Comparison of ENCODE assay signal across 10 cellular contexts in genomic region chr5:88888799-88889164, GRCh38. TPM values are rescaled to one million over a fixed set of nuclear protein-coding genes. Genes with fewer than 3 reads are reported as not detected.
DNase-seq lines count a peak whose midpoint lies in the region; ATAC-seq and TF ChIP-seq lines count a peak whose summit lies in the region.
"Had no signal": no experiment of that assay in that cellular context is flagged by ENCODE, and none has a peak within 500 bp of the region (broad histone marks: within the 10 kb centered on the region; RNA-seq: fewer than 3 reads in every experiment).

No MANE protein-coding gene starts in this region.

- no peak for ATAC-seq in activated T-cell treated with anti-CD3 and anti-CD28 coated beads, Interleukin-2, amount 50 U/mL, for 4 hours
- ATAC-seq in lower lobe of right lung (no peak), HG02763 (IDR thresholded peaks at IDR 0.05; ENCODE audit: unreplicated experiment) (no peak)

- H3K27ac ChIP-seq in adrenal gland (peak overlapping the region in 4 of 5 donors; percentile 61 to 91 (median 84)), lower lobe of right lung (peak overlapping the region; percentile 81), tibial nerve (peak overlapping the region; percentile 77 to 85 (median 82))
- H3K27ac ChIP-seq: SJSA1 had no signal

- no peaks in the 10 kb centered on the region for H3K9me3 Mint-ChIP-seq in activated T-cell treated with anti-CD3 and anti-CD28 coated beads, Interleukin-2, amount 50 U/mL, for 4 hours

- no peaks in the 10 kb centered on the region for H3K36me3 Mint-ChIP-seq in activated T-cell treated with anti-CD3 and anti-CD28 coated beads, Interleukin-2, amount 50 U/mL, for 4 hours (ENCODE audit: insufficient read depth)

- 13 to 20% (median 18%) methylated on average over 7 of the region's 7 CpGs for WGBS in adrenal gland, 4 donors
- WGBS in tibial nerve, 2 donors, result 52 to 56% methylated on average over 7 of the region's 7 CpGs

- H3K36me3 ChIP-seq in adrenal gland (replicated peaks in 1 of 2), result no peaks in the 10 kb centered on the region
- no peaks in the 10 kb centered on the region for H3K36me3 ChIP-seq in lower lobe of right lung
- no peaks in the 10 kb centered on the region for H3K36me3 ChIP-seq in tibial nerve
- H3K36me3 ChIP-seq: SJSA1 had no signal

- TF ChIP-seq EP300 in tibial nerve (IDR thresholded peaks at IDR 0.05), result no peak

- H3K4me1 Mint-ChIP-seq in activated T-cell treated with anti-CD3 and anti-CD28 coated beads, Interleukin-2, amount 50 U/mL, for 4 hours (ENCODE audit: low read depth), result peaks cover 8% of the 10 kb centered on the region

- TF ChIP-seq POLR2A in adrenal gland (IDR thresholded peaks at IDR 0.05) (no peak), tibial nerve (IDR thresholded peaks at IDR 0.05) (no peak)

- H3K27me3 Mint-ChIP-seq in activated T-cell treated with anti-CD3 and anti-CD28 coated beads, Interleukin-2, amount 50 U/mL, for 4 hours (ENCODE audit: low read depth), result peaks cover 56% of the 10 kb centered on the region

- H3K4me3 ChIP-seq in adrenal gland (peak overlapping the region; percentile 19 to 72 (median 68)), lower lobe of right lung (peak overlapping the region; percentile 63), tibial nerve (peak overlapping the region; percentile 40 to 66 (median 50))

- DNase-seq in activated T-cell treated with anti-CD3 and anti-CD28 coated beads, Interleukin-2, amount 50 U/mL, for 4 hours, result no peak
- no peak for DNase-seq in activated T-cell treated with anti-CD3 and anti-CD28 coated beads, Interleukin-2, amount 50 U/mL, for 48 hours
- DNase-seq in adrenal gland (no peak), lower lobe of right lung (no peak), tibial nerve (ENCODE audit: low spot score in 2 of 2) (no peak), D341Med (ENCODE audit: low spot score) (no peak), superior temporal gyrus (ENCODE audit: extremely low spot score) (no peak)
- DNase-seq: cerebellar nuclear complex had no signal

- H3K4me3 Mint-ChIP-seq in activated T-cell treated with anti-CD3 and anti-CD28 coated beads, Interleukin-2, amount 50 U/mL, for 4 hours, result peak overlapping the region; percentile 69

- H3K9me3 ChIP-seq in adrenal gland (replicated peaks in 1 of 3) (no peaks in the 10 kb centered on the region), lower lobe of right lung (no peaks in the 10 kb centered on the region), tibial nerve (no peaks in the 10 kb centered on the region)
- H3K9me3 ChIP-seq: SJSA1 had no signal

- H3K27me3 ChIP-seq in adrenal gland (no peaks in the 10 kb centered on the region), lower lobe of right lung (ENCODE audit: low read depth) (no peaks in the 10 kb centered on the region), tibial nerve (no peaks in the 10 kb centered on the region)
- H3K27me3 ChIP-seq: SJSA1 had no signal

- TF ChIP-seq CTCF in adrenal gland (IDR thresholded peaks at IDR 0.05) (no peak), lower lobe of right lung (IDR thresholded peaks at IDR 0.05) (no peak), tibial nerve (IDR thresholded peaks at IDR 0.05) (no peak)

- H3K4me1 ChIP-seq in adrenal gland (replicated peaks in 1 of 2) (peaks cover 10 to 43% of the 10 kb centered on the region in 2 donors), lower lobe of right lung (peaks cover 29% of the 10 kb centered on the region), tibial nerve (peaks cover 0 to 40% (median 0%) of the 10 kb centered on the region in 4 donors)

- intact Hi-C loops in adrenal gland (cut with DNase I), result loop anchor here (10.0 kb wide), 2 partner anchors 54 to 154 kb away; no protein-coding TSS in a partner anchor
- intact Hi-C loops in lower lobe of right lung (cut with DNase I), result loop anchor here (5.0 kb wide), 1 partner anchor 156 kb away; no protein-coding TSS in a partner anchor

RNA-seq across cellular contexts. Expression of gene MEF2C, which starts 5.8 kb away (rescaled TPM):
- total RNA-seq in activated T-cell treated with anti-CD3 and anti-CD28 coated beads, Interleukin-2, amount 50 U/mL, for 4 hours, result 1 to 10 TPM in 2 of 3 donors, under 1 TPM in 1; 0.76 to 3.1 (median 1.4) TPM
- total RNA-seq in adrenal gland (100 to 1,000 TPM in 2 of 8 donors, 10 to 100 TPM in 6; 43.6 to 172 (median 79.4) TPM), lower lobe of right lung (42.0 TPM), tibial nerve (10 to 100 TPM; 16.5 to 40.8 (median 29.1) TPM)
- 10 to 100 TPM; 26.8 to 63.7 (median 36.4) TPM for polyA plus RNA-seq in adrenal gland

Comparison
In these comparisons a context has a peak if more than half of its experiments do, and no peak if none do; other contexts are left out.
1. RNA of gene MEF2C, which starts 5.8 kb away (total RNA-seq): 43.6 to 172 TPM in adrenal gland, 42.0 TPM in lower lobe of right lung (single experiment) and 16.5 to 40.8 TPM in tibial nerve; 0.76 to 3.1 TPM in activated T-cell treated with anti-CD3 and anti-CD28 coated beads, Interleukin-2, amount 50 U/mL, for 4 hours; every median in the first group is over 4 times any median in the second.
2. Peak in every context shown above with its lines, with median percentiles within 50 percentile points of each other: H3K27ac ChIP-seq and H3K4me3 ChIP-seq.